Comparison of ENCODE assay signal across 34 cellular contexts in the genomic region with DNA sequence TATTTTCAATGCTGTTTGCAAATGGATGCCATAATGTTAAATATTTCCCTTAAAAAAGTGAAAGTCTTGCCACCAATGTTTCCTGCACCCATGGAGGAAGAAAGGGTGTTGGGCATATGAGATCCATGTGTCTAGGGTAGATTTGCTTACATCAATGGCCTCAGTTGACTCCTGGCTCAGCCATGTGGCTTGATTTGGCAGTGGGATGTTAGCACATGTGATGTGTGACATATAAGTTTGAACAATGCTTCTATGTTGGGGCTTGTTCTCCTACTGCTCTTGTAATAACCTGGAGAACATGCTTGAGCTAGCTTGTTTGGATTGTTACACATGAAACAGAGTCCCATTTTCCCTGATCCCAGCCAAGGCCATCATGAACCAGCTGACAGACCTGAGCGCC.
"Had no signal": no experiment of that assay in that cellular context is flagged by ENCODE, and none has a peak within 500 bp of the region (broad histone marks: within the 10 kb centered on the region; RNA-seq: fewer than 3 reads in every experiment).

No MANE protein-coding gene starts in this region.

- H3K4me3 ChIP-seq: adrenal gland, ascending aorta, body of pancreas, breast epithelium, cardiac muscle cell had no signal

- DNase-seq: activated effector memory CD4-positive, alpha-beta T cell treated with anti-CD3 and anti-CD28 coated beads, Interleukin-2, amount 50 U/mL, for 16 hours; activated effector memory CD4-positive, alpha-beta T cell treated with Interleukin-2 at 50 U/mL for 16 hours; activated gamma-delta T cell; activated gamma-delta T cell treated with Interleukin-2 at 50 U/mL for 16 hours; activated naive CD4-positive, alpha-beta T cell; activated naive CD4-positive, alpha-beta T cell treated with anti-CD3 and anti-CD28 coated beads for 36 hours; activated naive CD4-positive, alpha-beta T cell treated with anti-CD3 and anti-CD28 coated beads, Interleukin-2, amount 10 ng/mL, durations not matched to agents 7 days and 5 days; activated naive CD4-positive, alpha-beta T cell treated with anti-CD3 and anti-CD28 coated beads, Interleukin-2, amount 50 U/mL, for 16 hours; activated naive CD4-positive, alpha-beta T cell treated with Interleukin-2 at 50 U/mL for 16 hours; activated naive CD8-positive, alpha-beta T cell treated with anti-CD3 and anti-CD28 coated beads for 36 hours; activated naive CD8-positive, alpha-beta T cell treated with anti-CD3 and anti-CD28 coated beads, Interleukin-2, amount 10 ng/mL, durations not matched to agents 7 days and 5 days; activated naive CD8-positive, alpha-beta T cell treated with anti-CD3 and anti-CD28 coated beads, Interleukin-2, amount 50 U/mL, for 24 hours; activated T-cell treated with anti-CD3 and anti-CD28 coated beads, Interleukin-2, amount 50 U/mL, for 1 hour; activated T-cell treated with anti-CD3 and anti-CD28 coated beads, Interleukin-2, amount 50 U/mL, for 24 hours; activated T-cell treated with anti-CD3 and anti-CD28 coated beads, Interleukin-2, amount 50 U/mL, for 4 hours; activated T-cell treated with anti-CD3 and anti-CD28 coated beads, Interleukin-2, amount 50 U/mL, for 48 hours; activated T-cell treated with anti-CD3 and anti-CD28 coated beads, Interleukin-2, amount 50 U/mL, for 72 hours; adrenal gland; amniotic stem cell; amygdala; anterior cingulate cortex; aorta; body of pancreas; brain microvascular endothelial cell; caudate nucleus; central memory CD4-positive, alpha-beta T cell; cerebellar nuclear complex had no signal

- H3K4me1 ChIP-seq: ascending aorta, body of pancreas, breast epithelium had no signal

- H3K36me3 ChIP-seq: adrenal gland, ascending aorta, brain microvascular endothelial cell, breast epithelium, cardiac muscle cell had no signal

- H3K9me3 ChIP-seq: adrenal gland, ascending aorta, body of pancreas, breast epithelium had no signal

- ATAC-seq: activated naive CD4-positive, alpha-beta T cell treated with anti-CD3 and anti-CD28 coated beads, Interleukin-2, amount 50 U/mL, for 72 hours; activated naive CD8-positive, alpha-beta T cell treated with anti-CD3 and anti-CD28 coated beads, Interleukin-2, amount 50 U/mL, for 24 hours; activated T-cell treated with anti-CD3 and anti-CD28 coated beads, Interleukin-2, amount 50 U/mL, for 4 hours; activated T-cell treated with anti-CD3 and anti-CD28 coated beads, Interleukin-2, amount 50 U/mL, for 72 hours; activated T-helper 17 cell treated with anti-CD3 and anti-CD28 coated beads, Interleukin-2, amount 50 U/mL, for 72 hours; body of pancreas had no signal

- H3K27ac ChIP-seq: ascending aorta, body of pancreas, brain microvascular endothelial cell, breast epithelium, cardiac muscle cell had no signal

- FAIRE-seq: astrocyte, bronchial epithelial cell had no signal

- H3K27me3 ChIP-seq: adrenal gland, ascending aorta, body of pancreas, brain microvascular endothelial cell, breast epithelium, cardiac muscle cell had no signal
